In genomic region chr3:100756441-100756840, GRCh38 we compare ENCODE assay signal across 26 cellular contexts. TPM values are rescaled to one million over a fixed set of nuclear protein-coding genes. Genes with fewer than 3 reads are reported as not detected.
DNase-seq lines count a peak whose midpoint lies in the region; ATAC-seq lines count a peak whose summit lies in the region.
"Had no signal": no experiment of that assay in that cellular context is flagged by ENCODE, and none has a peak within 500 bp of the region (broad histone marks: within the 10 kb centered on the region; RNA-seq: fewer than 3 reads in every experiment).

No MANE protein-coding gene starts in this region.

- H3K27me3 Mint-ChIP-seq in T-cell: no peaks in the 10 kb centered on the region
- H3K27me3 Mint-ChIP-seq: activated CD4-positive, alpha-beta T cell treated with anti-CD3 and anti-CD28 coated beads for 36 hours; T-helper 17 cell had no signal

- CTCF ChIA-PET in T-cell (lab: Charles Lee): no interaction called here

- ATAC-seq in left cardiac atrium (peak; percentile 8 to 42), sciatic nerve (peak; percentile 73), HG02759 (IDR thresholded peaks at IDR 0.05; ENCODE audit: unreplicated experiment) (no peak), T-cell (replicated peaks in 1 of 4) (no peak)
- ATAC-seq: activated CD4-positive, alpha-beta T cell treated with anti-CD3 and anti-CD28 coated beads for 36 hours; activated T-cell treated with anti-CD3 and anti-CD28 coated beads, Interleukin-2, amount 50 U/mL, for 4 hours; gastroesophageal sphincter; T-helper 17 cell had no signal

- H3K36me3 Mint-ChIP-seq in T-cell: peaks cover 37% of the 10 kb centered on the region

- intact Hi-C loops in left cardiac atrium (cut with DNase I): no loop called here
- intact Hi-C loops in sciatic nerve (cut with DNase I): no loop called here

- peaks cover 0 to 5% (median 0%) of the 10 kb centered on the region in 3 donors for H3K4me1 Mint-ChIP-seq in T-cell

- DNase-seq in GM03348 (ENCODE audit: low spot score) (peak; percentile 47), astrocyte of the hippocampus (ENCODE audit: low read depth, low spot score) (peak; percentile 35), left cardiac atrium (peak; percentile 27), sciatic nerve (ENCODE audit: low spot score) (peak; percentile 65), NK-92 (lab: John Stamatoyannopoulos, UW; ENCODE audit: unreplicated experiment) (no peak), NCI-H510A treated with DMSO at 0.1 percent for 48 hours (lab: John Stamatoyannopoulos, UW) (no peak), T-cell (no peak)
- DNase-seq: activated CD4-positive, alpha-beta T cell treated with anti-CD3 and anti-CD28 coated beads for 36 hours; activated naive CD4-positive, alpha-beta T cell; activated T-cell treated with anti-CD3 and anti-CD28 coated beads, Interleukin-2, amount 50 U/mL, for 4 hours; amniotic stem cell; BE2C; Caco-2; effector CD4-positive, alpha-beta T cell; EL; H9; islet precursor cell; NCI-H1092 treated with DMSO at 0.1 percent for 48 hours; NCI-H2029; NCI-H226; NCI-H774; stomach; T-helper 17 cell; trophoblast cell had no signal

- no peak overlapping the region for H3K27ac Mint-ChIP-seq in T-cell
- H3K27ac Mint-ChIP-seq: activated CD4-positive, alpha-beta T cell treated with anti-CD3 and anti-CD28 coated beads for 36 hours; H9; T-helper 17 cell had no signal

- POLR2A ChIA-PET in T-cell (lab: Charles Lee): no interaction called here

- no peak overlapping the region for H3K4me3 Mint-ChIP-seq in T-cell
- H3K4me3 Mint-ChIP-seq: activated CD4-positive, alpha-beta T cell treated with anti-CD3 and anti-CD28 coated beads for 36 hours; activated T-cell treated with anti-CD3 and anti-CD28 coated beads, Interleukin-2, amount 50 U/mL, for 4 hours; H9; T-helper 17 cell had no signal

- H3K9me3 Mint-ChIP-seq in T-cell: no peaks in the 10 kb centered on the region
- H3K9me3 Mint-ChIP-seq: activated T-cell treated with anti-CD3 and anti-CD28 coated beads, Interleukin-2, amount 50 U/mL, for 4 hours; H9 had no signal

RNA-seq across cellular contexts. Expression of gene TFG, which starts 47.1 kb away (rescaled TPM):
- total RNA-seq in left cardiac atrium (10 to 100 TPM; 86.5 to 93.9 TPM), sciatic nerve (74.6 TPM), T-cell (10 to 100 TPM; 37.8 to 49.4 (median 44.1) TPM)

Comparison
In these comparisons a context has a peak if more than half of its experiments do, and no peak if none do; other contexts are left out.
1. DNase-seq: peak in GM03348 (single experiment), astrocyte of the hippocampus (single experiment), left cardiac atrium (single experiment) and sciatic nerve (single experiment); none in NK-92 (single experiment), NCI-H510A treated with DMSO at 0.1 percent for 48 hours (single experiment) and T-cell (0 of 34).
2. ATAC-seq: peak in left cardiac atrium (2 of 2) and sciatic nerve (single experiment); none in HG02759 (single experiment) and T-cell (0 of 4).